8 cellular contexts compared by ENCODE assay signal in the genomic region with DNA sequence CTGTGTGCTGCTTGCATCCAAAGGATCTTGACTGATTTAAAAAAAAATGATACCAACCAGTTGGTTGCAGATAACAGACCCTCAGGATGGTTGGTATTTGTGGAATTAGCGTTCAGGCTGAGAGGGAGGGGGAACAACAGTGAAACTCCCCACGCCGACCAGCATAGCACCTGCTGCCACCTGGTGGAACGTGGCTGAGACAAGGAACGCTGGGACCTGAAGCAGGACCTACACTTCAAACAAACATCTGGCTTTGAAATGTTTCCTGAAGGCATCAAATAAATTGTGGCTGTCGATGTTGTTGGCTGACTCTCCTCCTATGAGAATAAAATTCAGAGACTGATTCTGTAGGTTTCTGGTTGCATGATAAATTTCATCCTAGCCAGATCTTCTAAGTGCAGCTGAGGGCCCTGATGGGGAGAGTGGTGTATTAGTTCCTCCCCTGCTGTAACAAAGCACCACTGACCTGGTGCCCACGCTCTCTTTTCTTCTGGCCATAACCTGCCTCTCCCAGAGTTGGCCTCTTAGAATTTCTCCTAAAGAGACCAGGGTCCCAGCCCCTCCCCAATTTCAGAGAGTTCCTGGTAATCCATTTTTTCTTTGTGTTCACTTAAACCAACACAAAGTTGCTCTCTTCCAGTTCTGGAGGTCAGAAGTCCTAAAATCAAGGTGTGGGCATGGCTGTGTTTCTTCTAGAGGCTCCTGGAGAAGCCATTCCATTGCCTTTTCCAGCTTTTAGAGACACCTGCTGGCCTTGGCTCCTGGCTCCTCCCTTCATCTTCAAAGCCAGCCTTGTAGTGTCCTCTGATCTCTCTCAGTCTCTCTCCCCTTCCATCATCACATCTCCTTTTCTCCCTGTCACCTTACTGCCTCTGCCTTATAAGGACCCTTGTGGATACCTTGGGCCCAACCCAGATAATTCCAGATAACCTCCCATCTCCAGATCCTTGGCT. TPM values are rescaled to one million over a fixed set of nuclear protein-coding genes. Genes with fewer than 3 reads are reported as not detected.
A peak's percentile ranks its signal among the peaks of the same experiment; 100 is the strongest.
DNase-seq lines count a peak whose midpoint lies in the region; TF ChIP-seq lines count a peak whose summit lies in the region.

No MANE protein-coding gene starts in this region.

- peaks cover 30% of the 10 kb centered on the region for H3K27me3 Mint-ChIP-seq in activated CD4-positive, alpha-beta memory T cell treated with anti-CD3 and anti-CD28 coated beads, Interleukin-2, amount 10 ng/mL, durations not matched to agents 7 days and 5 days
- peaks cover 16% of the 10 kb centered on the region for H3K27me3 Mint-ChIP-seq in neural crest cell (ENCODE audit: low read depth)

- TF ChIP-seq CTCF in NB4 (IDR thresholded peaks at IDR 0.05; ENCODE audit: low read depth, low read length) (peak; percentile 73), epithelial cell of esophagus (IDR thresholded peaks at IDR 0.05; ENCODE audit: insufficient read depth, low read depth, low read length, missing control alignments) (peak; percentile 87), neural crest cell (conservative IDR thresholded peaks at IDR 0.05) (peak; percentile 70)

- no peaks in the 10 kb centered on the region for H3K9me3 Mint-ChIP-seq in activated CD4-positive, alpha-beta memory T cell treated with anti-CD3 and anti-CD28 coated beads, Interleukin-2, amount 10 ng/mL, durations not matched to agents 7 days and 5 days
- H3K9me3 Mint-ChIP-seq in neural crest cell = no peaks in the 10 kb centered on the region

- DNase-seq in NCI-H2081 (lab: John Stamatoyannopoulos, UW) (peak; percentile 16 to 37), NCI-H2081 treated with DMSO at 0.1 percent for 48 hours (lab: John Stamatoyannopoulos, UW) (no peak), NB4 (ENCODE audit: low read depth) (peak; percentile 48), epithelial cell of esophagus (ENCODE audit: low read depth) (peak; percentile 70), neural crest cell (ENCODE audit: low read depth, low spot score) (peak; percentile 28), foreskin melanocyte (no peak), NCI-H446 (lab: John Stamatoyannopoulos, UW) (no peak)
- peak; percentile 58 for DNase-seq in activated CD4-positive, alpha-beta memory T cell treated with anti-CD3 and anti-CD28 coated beads, Interleukin-2, amount 10 ng/mL, durations not matched to agents 7 days and 5 days

- H3K36me3 Mint-ChIP-seq in activated CD4-positive, alpha-beta memory T cell treated with anti-CD3 and anti-CD28 coated beads, Interleukin-2, amount 10 ng/mL, durations not matched to agents 7 days and 5 days (ENCODE audit: low read depth) = peaks cover 19% of the 10 kb centered on the region
- H3K36me3 Mint-ChIP-seq in neural crest cell (ENCODE audit: low read depth) = no peaks in the 10 kb centered on the region

- no peak overlapping the region for H3K4me3 Mint-ChIP-seq in activated CD4-positive, alpha-beta memory T cell treated with anti-CD3 and anti-CD28 coated beads, Interleukin-2, amount 10 ng/mL, durations not matched to agents 7 days and 5 days
- no peak overlapping the region for H3K4me3 Mint-ChIP-seq in neural crest cell

- H3K4me3 ChIP-seq in NB4 (ENCODE audit: low read depth, low read length) (no peak overlapping the region), epithelial cell of esophagus (ENCODE audit: low read length) (no peak overlapping the region)

- CTCF ChIA-PET in activated CD4-positive, alpha-beta memory T cell treated with anti-CD3 and anti-CD28 coated beads, Interleukin-2, amount 10 ng/mL, durations not matched to agents 7 days and 5 days (lab: Charles Lee) = interaction anchor here (0.9 to 2.3 kb wide), 7 partner anchors 16 to 264 kb away, joined by 3 to 15 read pairs (median 4); a partner anchor contains a TSS

- no peak overlapping the region for H3K27ac Mint-ChIP-seq in activated CD4-positive, alpha-beta memory T cell treated with anti-CD3 and anti-CD28 coated beads, Interleukin-2, amount 10 ng/mL, durations not matched to agents 7 days and 5 days
- no peak overlapping the region for H3K27ac Mint-ChIP-seq in neural crest cell (ENCODE audit: unreplicated experiment)

- POLR2A ChIA-PET in activated CD4-positive, alpha-beta memory T cell treated with anti-CD3 and anti-CD28 coated beads, Interleukin-2, amount 10 ng/mL, durations not matched to agents 7 days and 5 days (lab: Charles Lee) = no interaction called here

- TF ChIP-seq POLR2A in NB4 (IDR thresholded peaks at IDR 0.05; ENCODE audit: extremely low read depth, insufficient read length) = no peak

- H3K4me1 Mint-ChIP-seq in activated CD4-positive, alpha-beta memory T cell treated with anti-CD3 and anti-CD28 coated beads, Interleukin-2, amount 10 ng/mL, durations not matched to agents 7 days and 5 days = peaks cover 11% of the 10 kb centered on the region
- peaks cover 13% of the 10 kb centered on the region for H3K4me1 Mint-ChIP-seq in neural crest cell

RNA-seq across cellular contexts. Expression of a gene that starts 17.3 kb away (rescaled TPM):
- 10 to 100 TPM; 82.3 to 83.0 TPM for total RNA-seq in activated CD4-positive, alpha-beta memory T cell treated with anti-CD3 and anti-CD28 coated beads, Interleukin-2, amount 10 ng/mL, durations not matched to agents 7 days and 5 days
- 14.2 and 15.7 TPM in 2 replicates for total RNA-seq in neural crest cell

RNA-seq across cellular contexts. Expression of a gene that starts 20.5 kb away (rescaled TPM):
- total RNA-seq in activated CD4-positive, alpha-beta memory T cell treated with anti-CD3 and anti-CD28 coated beads, Interleukin-2, amount 10 ng/mL, durations not matched to agents 7 days and 5 days = 1 to 10 TPM; 7.5 to 7.6 TPM
- not detected in 2 replicates for total RNA-seq in neural crest cell

RNA-seq across cellular contexts. Expression of a gene that starts 30.9 kb away (rescaled TPM):
- 10 to 100 TPM; 63.0 to 64.0 TPM for total RNA-seq in activated CD4-positive, alpha-beta memory T cell treated with anti-CD3 and anti-CD28 coated beads, Interleukin-2, amount 10 ng/mL, durations not matched to agents 7 days and 5 days
- not detected in 2 replicates for total RNA-seq in neural crest cell

Comparison
In these comparisons a context has a peak if more than half of its experiments do, and no peak if none do; other contexts are left out.
1. DNase-seq: peak in NCI-H2081 (2 of 2), NB4 (single experiment), activated CD4-positive, alpha-beta memory T cell treated with anti-CD3 and anti-CD28 coated beads, Interleukin-2, amount 10 ng/mL, durations not matched to agents 7 days and 5 days (single experiment), epithelial cell of esophagus (single experiment) and neural crest cell (single experiment); none in NCI-H2081 treated with DMSO at 0.1 percent for 48 hours (single experiment), foreskin melanocyte (single experiment) and NCI-H446 (0 of 2).
2. RNA of a gene that starts 30.9 kb away (total RNA-seq): 63.0 to 64.0 TPM in activated CD4-positive, alpha-beta memory T cell treated with anti-CD3 and anti-CD28 coated beads, Interleukin-2, amount 10 ng/mL, durations not matched to agents 7 days and 5 days; not detected in neural crest cell; every median in the first group is over 10 times any median in the second.
3. Peak in every context shown above with its lines, with median percentiles within 50 percentile points of each other: CTCF ChIP-seq.